7 cellular contexts compared by ENCODE assay signal in genomic region chr20:47205577-47206123, GRCh38.
DNase-seq lines count a peak whose midpoint lies in the region; FAIRE-seq and TF ChIP-seq lines count a peak whose summit lies in the region.

No MANE protein-coding gene starts in this region.

- DNase-seq in GDM1 (lab: John Stamatoyannopoulos, UW) (peak; percentile 11), HT-29 (ENCODE audit: low spot score) (peak; percentile 91), OCI-LY7 (ENCODE audit: low spot score) (peak; percentile 56), brain pericyte (ENCODE audit: low read depth, low spot score) (peak; percentile 33), islet precursor cell (peak; percentile 88), thyroid gland (peak; percentile 57 to 71), GM12891 (ENCODE audit: insufficient read length, low spot score) (no peak)

- no peaks in the 10 kb centered on the region for H3K79me2 ChIP-seq in OCI-LY7 (ENCODE audit: insufficient read depth, low read depth, low read length)

- H3K36me3 ChIP-seq in OCI-LY7 (ENCODE audit: insufficient read depth, low read length) (peaks cover 32% of the 10 kb centered on the region), thyroid gland (peaks cover 12 to 16% of the 10 kb centered on the region in 2 donors)

- H3K4me3 ChIP-seq in OCI-LY7 (ENCODE audit: low read depth, low read length, poor library complexity, severe bottlenecking) (no peak overlapping the region), thyroid gland (replicated peaks in 1 of 3) (no peak overlapping the region)

- H3K4me2 ChIP-seq in OCI-LY7 (ENCODE audit: low read length) = no peak overlapping the region

- intact Hi-C loops in OCI-LY7 (cut with micrococcal nuclease; ENCODE audit: unreplicated experiment) = no loop called here
- intact Hi-C loops in thyroid gland (cut with DNase I) = no loop called here

- H3K4me1 ChIP-seq in OCI-LY7 (ENCODE audit: insufficient read depth, low read length, poor library complexity, severe bottlenecking) (no peaks in the 10 kb centered on the region), thyroid gland (peaks cover 0 to 5% of the 10 kb centered on the region in 2 donors)

- no peaks in the 10 kb centered on the region for H3K9me2 ChIP-seq in OCI-LY7 (ENCODE audit: insufficient read depth, low read length)

- H4K20me1 ChIP-seq in OCI-LY7 (ENCODE audit: insufficient read depth, low read length) = no peaks in the 10 kb centered on the region

- CTCF ChIA-PET in OCI-LY7 (lab: Charles Lee; ENCODE audit: unreplicated experiment) = no interaction called here

- no peak overlapping the region for H2AFZ ChIP-seq in OCI-LY7 (ENCODE audit: low read length)

- no peaks in the 10 kb centered on the region for H3K27me3 ChIP-seq in thyroid gland

- TF ChIP-seq CTCF in OCI-LY7 (conservative IDR thresholded peaks at IDR 0.05; ENCODE audit: low read length) (peak; percentile 72), thyroid gland (IDR thresholded peaks at IDR 0.05) (peak in 4 of 6 experiments; percentile 34 to 57 (median 48))

- H3K9me3 ChIP-seq in OCI-LY7 (ENCODE audit: low read length) (no peaks in the 10 kb centered on the region), thyroid gland (no peaks in the 10 kb centered on the region)

- H3K27ac ChIP-seq in OCI-LY7 (ENCODE audit: low read depth, low read length, poor library complexity, severe bottlenecking) (no peak overlapping the region), thyroid gland (peak overlapping the region; percentile 61 to 83 (median 62))

- TF ChIP-seq POLR2A in thyroid gland (IDR thresholded peaks at IDR 0.05) = no peak
- no peak for TF ChIP-seq POLR2A in GM12891 (IDR thresholded peaks at IDR 0.05; ENCODE audit: low read depth, low read length)

- BruUV-seq in OCI-LY7 (replicated peaks; lab: Mats Ljungman, UMichigan) = no TSS peak

- WGBS in thyroid gland, 2 donors = 65 to 67% methylated on average over 9 of the region's 9 CpGs

- no peak for FAIRE-seq in GM12891 (lab: Jason Lieb, UNC)

- POLR2A ChIA-PET in OCI-LY7 (lab: Charles Lee) = interaction anchor here (0.8 to 1.2 kb wide), 3 partner anchors 19 to 268 kb away, joined by 3 to 5 read pairs (median 3); no protein-coding TSS in a partner anchor

TF ChIP-seq in GM12891, 5 proteins besides CTCF, POLR2A, EP300 and RAD21:
- TF ChIP-seq PAX5 (IDR thresholded peaks at IDR 0.05; ENCODE audit: insufficient read depth, low read length, severe bottlenecking) = no peak
- TF ChIP-seq POU2F2 (IDR thresholded peaks at IDR 0.05; ENCODE audit: low read depth, low read length) = no peak
- TF ChIP-seq TAF1 (IDR thresholded peaks at IDR 0.05; ENCODE audit: low read depth, low read length) = no peak
- TF ChIP-seq POLR2AphosphoS5 (IDR thresholded peaks at IDR 0.05; ENCODE audit: low read depth, low read length) = no peak
- TF ChIP-seq SPI1 (IDR thresholded peaks at IDR 0.05; ENCODE audit: low read depth, low read length) = no peak
